Comparison of ENCODE assay signal across 2 cellular contexts in the genomic region with DNA sequence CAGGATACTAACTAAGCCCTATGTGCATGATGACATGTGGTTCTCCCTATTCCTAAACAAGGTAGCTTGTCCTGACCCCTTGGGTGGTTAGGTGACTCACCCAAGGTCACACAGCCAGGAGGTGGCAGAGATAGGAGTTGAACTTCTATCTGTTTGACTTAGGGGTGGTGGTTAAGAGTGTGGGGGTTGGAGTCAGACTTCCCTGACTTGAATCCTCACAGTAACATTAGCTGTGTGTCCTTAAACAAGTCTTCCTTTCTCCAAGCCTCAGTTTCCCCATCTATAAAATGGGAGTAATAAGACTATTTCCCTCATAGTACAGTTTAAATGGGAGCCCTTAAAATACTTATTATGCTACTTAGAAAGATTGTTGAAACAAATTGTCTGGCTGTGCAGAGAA.
A peak's percentile ranks its signal among the peaks of the same experiment; 100 is the strongest.
TF ChIP-seq lines count a peak whose summit lies in the region.

No MANE protein-coding gene starts in this region.

TF ChIP-seq in HepG2, 621 proteins besides CTCF, POLR2A, EP300 and RAD21:
- TF ChIP-seq ZNF792 (CRISPR knock-in tag; IDR thresholded peaks at IDR 0.05): peak; percentile 90
- TF ChIP-seq ZNF629 (CRISPR knock-in tag; conservative IDR thresholded peaks at IDR 0.05): peak; percentile 80
- TF ChIP-seq ZMYM3 (CRISPR knock-in tag; IDR thresholded peaks at IDR 0.05): peak; percentile 38; the same call in 1 of the 2 replicates
- TF ChIP-seq ADNP (CRISPR knock-in tag; IDR thresholded peaks at IDR 0.05): no peak
- TF ChIP-seq KLF12 (CRISPR knock-in tag; IDR thresholded peaks at IDR 0.05; ENCODE audit: borderline replicate concordance): no peak
- no peak for TF ChIP-seq NFRKB (IDR thresholded peaks at IDR 0.05)
- TF ChIP-seq TOPORS (CRISPR knock-in tag; IDR thresholded peaks at IDR 0.05): no peak
- TF ChIP-seq FOSL2 (CRISPR knock-in tag; IDR thresholded peaks at IDR 0.05): peak; percentile 72
TF ChIP-seq in HepG2: peak in this region for 4.

TF ChIP-seq in K562, 482 proteins besides CTCF, POLR2A, EP300 and RAD21 (continues in another document):
- TF ChIP-seq, protein P1, sequence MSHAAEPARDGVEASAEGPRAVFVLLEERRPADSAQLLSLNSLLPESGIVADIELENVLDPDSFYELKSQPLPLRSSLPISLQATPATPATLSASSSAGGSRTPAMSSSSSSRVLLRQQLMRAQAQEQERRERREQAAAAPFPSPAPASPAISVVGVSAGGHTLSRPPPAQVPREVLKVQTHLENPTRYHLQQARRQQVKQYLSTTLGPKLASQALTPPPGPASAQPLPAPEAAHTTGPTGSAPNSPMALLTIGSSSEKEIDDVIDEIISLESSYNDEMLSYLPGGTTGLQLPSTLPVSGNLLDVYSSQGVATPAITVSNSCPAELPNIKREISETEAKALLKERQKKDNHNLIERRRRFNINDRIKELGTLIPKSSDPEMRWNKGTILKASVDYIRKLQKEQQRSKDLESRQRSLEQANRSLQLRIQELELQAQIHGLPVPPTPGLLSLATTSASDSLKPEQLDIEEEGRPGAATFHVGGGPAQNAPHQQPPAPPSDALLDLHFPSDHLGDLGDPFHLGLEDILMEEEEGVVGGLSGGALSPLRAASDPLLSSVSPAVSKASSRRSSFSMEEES (CRISPR knock-in tag; IDR thresholded peaks at IDR 0.05): no peak
- TF ChIP-seq, protein P2, sequence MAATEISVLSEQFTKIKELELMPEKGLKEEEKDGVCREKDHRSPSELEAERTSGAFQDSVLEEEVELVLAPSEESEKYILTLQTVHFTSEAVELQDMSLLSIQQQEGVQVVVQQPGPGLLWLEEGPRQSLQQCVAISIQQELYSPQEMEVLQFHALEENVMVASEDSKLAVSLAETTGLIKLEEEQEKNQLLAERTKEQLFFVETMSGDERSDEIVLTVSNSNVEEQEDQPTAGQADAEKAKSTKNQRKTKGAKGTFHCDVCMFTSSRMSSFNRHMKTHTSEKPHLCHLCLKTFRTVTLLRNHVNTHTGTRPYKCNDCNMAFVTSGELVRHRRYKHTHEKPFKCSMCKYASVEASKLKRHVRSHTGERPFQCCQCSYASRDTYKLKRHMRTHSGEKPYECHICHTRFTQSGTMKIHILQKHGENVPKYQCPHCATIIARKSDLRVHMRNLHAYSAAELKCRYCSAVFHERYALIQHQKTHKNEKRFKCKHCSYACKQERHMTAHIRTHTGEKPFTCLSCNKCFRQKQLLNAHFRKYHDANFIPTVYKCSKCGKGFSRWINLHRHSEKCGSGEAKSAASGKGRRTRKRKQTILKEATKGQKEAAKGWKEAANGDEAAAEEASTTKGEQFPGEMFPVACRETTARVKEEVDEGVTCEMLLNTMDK (IDR thresholded peaks at IDR 0.05; ENCODE audit: borderline replicate concordance, insufficient read depth, low read depth, low read length, poor library complexity, severe bottlenecking): no peak
- TF ChIP-seq ZFP1 (CRISPR knock-in tag; IDR thresholded peaks at IDR 0.05) (no peak), ZNF12 (CRISPR knock-in tag; IDR thresholded peaks at IDR 0.05) (no peak), ARNT (IDR thresholded peaks at IDR 0.05) (no peak), ESRRA (IDR thresholded peaks at IDR 0.05; ENCODE audit: borderline replicate concordance, low read depth) (peak; percentile 34; the same call in 1 of the 2 replicates), SRF (CRISPR knock-in tag; IDR thresholded peaks at IDR 0.05) (no peak), NFXL1 (CRISPR knock-in tag; IDR thresholded peaks at IDR 0.05) (no peak), PCBP2 (IDR thresholded peaks at IDR 0.05; ENCODE audit: low read depth, low read length, poor library complexity, severe bottlenecking) (no peak), DMBX1 (CRISPR knock-in tag; IDR thresholded peaks at IDR 0.05; ENCODE audit: borderline replicate concordance) (no peak), JUND (IDR thresholded peaks at IDR 0.05; ENCODE audit: borderline replicate concordance, low read depth, low read length) (0 out of 2 replicates have a peak, but pooled peaks have one; percentile 24), JUND (tag; IDR thresholded peaks at IDR 0.05; ENCODE audit: borderline replicate concordance, low read depth, low read length) (no peak), SMARCB1 (IDR thresholded peaks at IDR 0.05; ENCODE audit: insufficient read length, low read depth) (no peak), RFX7 (CRISPR knock-in tag; IDR thresholded peaks at IDR 0.05) (no peak), STAT5A (IDR thresholded peaks at IDR 0.05; ENCODE audit: borderline replicate concordance, low read length) (no peak), HMG20B (CRISPR knock-in tag; IDR thresholded peaks at IDR 0.05) (no peak), ZNF561 (CRISPR knock-in tag; conservative IDR thresholded peaks at IDR 0.05) (no peak), ARID2 (IDR thresholded peaks at IDR 0.05) (no peak), ELF2 (CRISPR knock-in tag; IDR thresholded peaks at IDR 0.05) (no peak), TBP (optimal IDR thresholded peaks at IDR 0.05; ENCODE audit: low read depth, low read length) (no peak), SUPT5H (IDR thresholded peaks at IDR 0.05) (no peak), HIVEP1 (CRISPR knock-in tag; IDR thresholded peaks at IDR 0.05) (no peak), POLR2H (tag; IDR thresholded peaks at IDR 0.05; ENCODE audit: low read depth) (no peak), TSC22D4 (tag; IDR thresholded peaks at IDR 0.05) (no peak), CBX1 (IDR thresholded peaks at IDR 0.05; ENCODE audit: low read depth) (no peak)
- TF ChIP-seq, protein P3, sequence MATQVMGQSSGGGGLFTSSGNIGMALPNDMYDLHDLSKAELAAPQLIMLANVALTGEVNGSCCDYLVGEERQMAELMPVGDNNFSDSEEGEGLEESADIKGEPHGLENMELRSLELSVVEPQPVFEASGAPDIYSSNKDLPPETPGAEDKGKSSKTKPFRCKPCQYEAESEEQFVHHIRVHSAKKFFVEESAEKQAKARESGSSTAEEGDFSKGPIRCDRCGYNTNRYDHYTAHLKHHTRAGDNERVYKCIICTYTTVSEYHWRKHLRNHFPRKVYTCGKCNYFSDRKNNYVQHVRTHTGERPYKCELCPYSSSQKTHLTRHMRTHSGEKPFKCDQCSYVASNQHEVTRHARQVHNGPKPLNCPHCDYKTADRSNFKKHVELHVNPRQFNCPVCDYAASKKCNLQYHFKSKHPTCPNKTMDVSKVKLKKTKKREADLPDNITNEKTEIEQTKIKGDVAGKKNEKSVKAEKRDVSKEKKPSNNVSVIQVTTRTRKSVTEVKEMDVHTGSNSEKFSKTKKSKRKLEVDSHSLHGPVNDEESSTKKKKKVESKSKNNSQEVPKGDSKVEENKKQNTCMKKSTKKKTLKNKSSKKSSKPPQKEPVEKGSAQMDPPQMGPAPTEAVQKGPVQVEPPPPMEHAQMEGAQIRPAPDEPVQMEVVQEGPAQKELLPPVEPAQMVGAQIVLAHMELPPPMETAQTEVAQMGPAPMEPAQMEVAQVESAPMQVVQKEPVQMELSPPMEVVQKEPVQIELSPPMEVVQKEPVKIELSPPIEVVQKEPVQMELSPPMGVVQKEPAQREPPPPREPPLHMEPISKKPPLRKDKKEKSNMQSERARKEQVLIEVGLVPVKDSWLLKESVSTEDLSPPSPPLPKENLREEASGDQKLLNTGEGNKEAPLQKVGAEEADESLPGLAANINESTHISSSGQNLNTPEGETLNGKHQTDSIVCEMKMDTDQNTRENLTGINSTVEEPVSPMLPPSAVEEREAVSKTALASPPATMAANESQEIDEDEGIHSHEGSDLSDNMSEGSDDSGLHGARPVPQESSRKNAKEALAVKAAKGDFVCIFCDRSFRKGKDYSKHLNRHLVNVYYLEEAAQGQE (CRISPR knock-in tag; IDR thresholded peaks at IDR 0.05; ENCODE audit: low read depth): no peak
- TF ChIP-seq, protein P4, sequence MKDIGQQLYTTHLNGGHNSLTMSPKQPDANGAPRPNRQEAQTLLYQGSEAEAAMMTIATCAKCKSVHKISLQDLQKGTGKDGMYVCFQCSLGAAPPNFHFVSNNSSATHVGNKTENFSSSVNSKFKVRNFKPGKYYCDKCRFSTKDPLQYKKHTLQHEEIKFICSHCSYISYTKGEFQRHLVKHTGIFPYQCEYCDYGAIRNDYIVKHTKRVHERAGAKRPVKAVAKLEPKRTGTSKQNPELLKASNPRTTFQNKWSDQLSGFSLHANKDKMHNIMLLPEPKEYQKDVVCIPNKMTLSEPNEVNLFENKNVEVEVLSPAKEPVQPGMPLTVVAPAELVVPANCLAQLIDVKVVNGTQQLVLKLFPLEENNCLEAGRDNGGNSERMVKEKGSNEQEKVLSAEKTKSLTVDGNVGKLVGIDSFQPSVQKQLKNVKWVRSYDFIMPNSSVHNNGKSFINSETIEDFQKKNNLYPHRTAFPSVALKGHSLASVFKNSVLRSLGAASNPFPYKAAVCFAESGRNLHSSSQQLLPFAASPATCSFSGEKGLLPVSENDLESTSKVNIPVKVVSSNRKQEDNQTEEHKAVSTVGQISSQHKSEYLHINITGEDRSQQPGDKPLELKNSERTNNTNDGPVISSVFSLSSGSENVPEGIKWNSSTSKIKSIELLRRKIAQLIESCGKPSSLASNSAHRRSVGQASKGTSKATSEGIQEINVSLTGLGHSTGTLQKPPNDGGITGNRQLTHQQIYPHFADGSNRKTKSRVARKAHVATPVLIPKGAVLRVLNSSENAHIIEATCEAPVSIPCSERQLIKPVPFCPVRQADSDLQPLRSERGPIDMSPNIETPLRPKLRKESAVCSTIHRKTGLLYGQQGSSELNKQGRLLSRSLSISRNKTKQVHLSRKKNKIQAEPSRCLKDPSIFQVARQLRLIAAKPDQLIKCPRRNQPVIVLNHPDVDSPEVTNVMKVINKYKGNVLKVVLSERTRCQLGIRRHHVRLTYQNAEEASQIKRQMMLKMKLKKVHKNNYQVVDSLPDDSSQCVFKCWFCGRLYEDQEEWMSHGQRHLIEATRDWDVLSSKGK (CRISPR knock-in tag; IDR thresholded peaks at IDR 0.05): no peak
- TF ChIP-seq, protein P5, sequence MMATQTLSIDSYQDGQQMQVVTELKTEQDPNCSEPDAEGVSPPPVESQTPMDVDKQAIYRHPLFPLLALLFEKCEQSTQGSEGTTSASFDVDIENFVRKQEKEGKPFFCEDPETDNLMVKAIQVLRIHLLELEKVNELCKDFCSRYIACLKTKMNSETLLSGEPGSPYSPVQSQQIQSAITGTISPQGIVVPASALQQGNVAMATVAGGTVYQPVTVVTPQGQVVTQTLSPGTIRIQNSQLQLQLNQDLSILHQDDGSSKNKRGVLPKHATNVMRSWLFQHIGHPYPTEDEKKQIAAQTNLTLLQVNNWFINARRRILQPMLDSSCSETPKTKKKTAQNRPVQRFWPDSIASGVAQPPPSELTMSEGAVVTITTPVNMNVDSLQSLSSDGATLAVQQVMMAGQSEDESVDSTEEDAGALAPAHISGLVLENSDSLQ (IDR thresholded peaks at IDR 0.05): no peak
- TF ChIP-seq, protein P6, sequence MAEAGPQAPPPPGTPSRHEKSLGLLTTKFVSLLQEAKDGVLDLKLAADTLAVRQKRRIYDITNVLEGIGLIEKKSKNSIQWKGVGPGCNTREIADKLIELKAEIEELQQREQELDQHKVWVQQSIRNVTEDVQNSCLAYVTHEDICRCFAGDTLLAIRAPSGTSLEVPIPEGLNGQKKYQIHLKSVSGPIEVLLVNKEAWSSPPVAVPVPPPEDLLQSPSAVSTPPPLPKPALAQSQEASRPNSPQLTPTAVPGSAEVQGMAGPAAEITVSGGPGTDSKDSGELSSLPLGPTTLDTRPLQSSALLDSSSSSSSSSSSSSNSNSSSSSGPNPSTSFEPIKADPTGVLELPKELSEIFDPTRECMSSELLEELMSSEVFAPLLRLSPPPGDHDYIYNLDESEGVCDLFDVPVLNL (CRISPR knock-in tag; IDR thresholded peaks at IDR 0.05; ENCODE audit: low read depth): no peak
- TF ChIP-seq, protein P7, sequence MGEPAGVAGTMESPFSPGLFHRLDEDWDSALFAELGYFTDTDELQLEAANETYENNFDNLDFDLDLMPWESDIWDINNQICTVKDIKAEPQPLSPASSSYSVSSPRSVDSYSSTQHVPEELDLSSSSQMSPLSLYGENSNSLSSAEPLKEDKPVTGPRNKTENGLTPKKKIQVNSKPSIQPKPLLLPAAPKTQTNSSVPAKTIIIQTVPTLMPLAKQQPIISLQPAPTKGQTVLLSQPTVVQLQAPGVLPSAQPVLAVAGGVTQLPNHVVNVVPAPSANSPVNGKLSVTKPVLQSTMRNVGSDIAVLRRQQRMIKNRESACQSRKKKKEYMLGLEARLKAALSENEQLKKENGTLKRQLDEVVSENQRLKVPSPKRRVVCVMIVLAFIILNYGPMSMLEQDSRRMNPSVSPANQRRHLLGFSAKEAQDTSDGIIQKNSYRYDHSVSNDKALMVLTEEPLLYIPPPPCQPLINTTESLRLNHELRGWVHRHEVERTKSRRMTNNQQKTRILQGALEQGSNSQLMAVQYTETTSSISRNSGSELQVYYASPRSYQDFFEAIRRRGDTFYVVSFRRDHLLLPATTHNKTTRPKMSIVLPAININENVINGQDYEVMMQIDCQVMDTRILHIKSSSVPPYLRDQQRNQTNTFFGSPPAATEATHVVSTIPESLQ (CRISPR knock-in tag; IDR thresholded peaks at IDR 0.05): no peak
- TF ChIP-seq, protein P8, sequence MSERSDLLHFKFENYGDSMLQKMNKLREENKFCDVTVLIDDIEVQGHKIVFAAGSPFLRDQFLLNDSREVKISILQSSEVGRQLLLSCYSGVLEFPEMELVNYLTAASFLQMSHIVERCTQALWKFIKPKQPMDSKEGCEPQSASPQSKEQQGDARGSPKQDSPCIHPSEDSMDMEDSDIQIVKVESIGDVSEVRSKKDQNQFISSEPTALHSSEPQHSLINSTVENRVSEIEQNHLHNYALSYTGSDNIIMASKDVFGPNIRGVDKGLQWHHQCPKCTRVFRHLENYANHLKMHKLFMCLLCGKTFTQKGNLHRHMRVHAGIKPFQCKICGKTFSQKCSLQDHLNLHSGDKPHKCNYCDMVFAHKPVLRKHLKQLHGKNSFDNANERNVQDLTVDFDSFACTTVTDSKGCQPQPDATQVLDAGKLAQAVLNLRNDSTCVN (CRISPR knock-in tag; IDR thresholded peaks at IDR 0.05): no peak
- TF ChIP-seq, protein P9, sequence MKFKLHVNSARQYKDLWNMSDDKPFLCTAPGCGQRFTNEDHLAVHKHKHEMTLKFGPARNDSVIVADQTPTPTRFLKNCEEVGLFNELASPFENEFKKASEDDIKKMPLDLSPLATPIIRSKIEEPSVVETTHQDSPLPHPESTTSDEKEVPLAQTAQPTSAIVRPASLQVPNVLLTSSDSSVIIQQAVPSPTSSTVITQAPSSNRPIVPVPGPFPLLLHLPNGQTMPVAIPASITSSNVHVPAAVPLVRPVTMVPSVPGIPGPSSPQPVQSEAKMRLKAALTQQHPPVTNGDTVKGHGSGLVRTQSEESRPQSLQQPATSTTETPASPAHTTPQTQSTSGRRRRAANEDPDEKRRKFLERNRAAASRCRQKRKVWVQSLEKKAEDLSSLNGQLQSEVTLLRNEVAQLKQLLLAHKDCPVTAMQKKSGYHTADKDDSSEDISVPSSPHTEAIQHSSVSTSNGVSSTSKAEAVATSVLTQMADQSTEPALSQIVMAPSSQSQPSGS (CRISPR knock-in tag; IDR thresholded peaks at IDR 0.05): no peak
- TF ChIP-seq, protein P10, sequence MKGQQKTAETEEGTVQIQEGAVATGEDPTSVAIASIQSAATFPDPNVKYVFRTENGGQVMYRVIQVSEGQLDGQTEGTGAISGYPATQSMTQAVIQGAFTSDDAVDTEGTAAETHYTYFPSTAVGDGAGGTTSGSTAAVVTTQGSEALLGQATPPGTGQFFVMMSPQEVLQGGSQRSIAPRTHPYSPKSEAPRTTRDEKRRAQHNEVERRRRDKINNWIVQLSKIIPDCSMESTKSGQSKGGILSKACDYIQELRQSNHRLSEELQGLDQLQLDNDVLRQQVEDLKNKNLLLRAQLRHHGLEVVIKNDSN (CRISPR knock-in tag; IDR thresholded peaks at IDR 0.05): no peak
